ENCODE assay signal across 8 cellular contexts in the genomic region with DNA sequence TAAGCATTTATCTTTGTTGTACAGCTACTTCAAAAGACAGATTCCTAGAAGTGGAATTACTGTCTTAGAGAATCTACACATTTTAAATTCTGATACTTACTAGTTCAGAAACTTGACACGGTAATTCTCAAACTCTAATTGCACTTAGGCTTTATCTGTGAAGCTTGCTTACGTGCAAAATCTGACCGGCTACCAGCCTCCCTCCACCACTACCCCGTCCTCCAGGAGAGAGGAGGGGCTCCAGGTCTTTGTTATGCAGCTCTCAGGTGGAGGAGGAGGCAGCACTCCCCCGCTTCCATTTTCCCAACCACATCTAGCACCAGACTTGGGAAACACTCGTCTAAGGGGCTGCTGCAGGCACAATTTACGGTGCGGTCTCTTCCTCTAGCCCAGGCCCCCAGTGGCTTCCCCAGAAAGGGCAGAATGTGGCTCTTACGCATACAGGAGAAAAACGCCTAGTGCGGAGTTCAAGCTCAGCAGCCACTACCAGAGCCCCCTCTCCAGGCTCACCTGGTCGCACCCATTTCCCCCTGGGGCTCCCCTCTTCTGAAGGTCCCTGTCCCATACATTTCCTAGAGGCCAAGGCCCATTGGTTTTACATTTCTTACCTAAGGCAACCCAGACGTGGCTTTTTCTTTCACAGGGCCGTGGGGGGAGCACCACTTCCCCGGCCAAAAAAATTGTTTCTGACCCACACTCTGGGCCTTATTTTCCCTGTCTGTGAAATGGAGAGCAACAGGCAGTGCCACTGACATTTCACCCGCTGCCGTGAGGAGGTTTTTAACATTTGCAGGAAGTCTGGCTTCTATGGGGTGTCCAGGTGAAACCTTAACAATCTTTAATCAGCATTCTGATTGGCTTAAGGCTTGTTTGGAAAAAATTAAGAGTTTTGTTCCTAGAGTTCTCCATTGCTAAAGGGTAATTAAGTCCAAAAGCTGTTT. TPM values are rescaled to one million over a fixed set of nuclear protein-coding genes. Genes with fewer than 3 reads are reported as not detected.
DNase-seq lines count a peak whose midpoint lies in the region; ATAC-seq and TF ChIP-seq lines count a peak whose summit lies in the region.

No MANE protein-coding gene starts in this region.

- no peak for ATAC-seq in activated CD8-positive, alpha-beta T cell treated with anti-CD3 and anti-CD28 coated beads for 36 hours
- ATAC-seq in thoracic aorta (ENCODE audit: insufficient number of reproducible peaks, low FRiP score, low read depth) = no peak
- ATAC-seq in HG03135 (IDR thresholded peaks at IDR 0.05; ENCODE audit: unreplicated experiment) = no peak

- no peaks in the 10 kb centered on the region for H3K36me3 ChIP-seq in thoracic aorta

- no peaks in the 10 kb centered on the region for H3K9me3 ChIP-seq in thoracic aorta

- intact Hi-C loops in activated CD4-positive, alpha-beta T cell treated with anti-CD3 and anti-CD28 coated beads, Interleukin-2, amount 10 ng/mL, durations not matched to agents 24 days and 14 days (cut with micrococcal nuclease) = loop anchor here (2.0 to 10.0 kb wide), 3 partner anchors 15 to 953 kb away; a partner anchor contains a TSS
- intact Hi-C loops in activated CD8-positive, alpha-beta T cell treated with anti-CD3 and anti-CD28 coated beads for 36 hours (cut with micrococcal nuclease) = loop anchor here (5.0 kb wide), 1 partner anchor 35 kb away; a partner anchor contains a TSS

- H3K9me3 Mint-ChIP-seq in activated CD4-positive, alpha-beta T cell treated with anti-CD3 and anti-CD28 coated beads, Interleukin-2, amount 10 ng/mL, durations not matched to agents 24 days and 14 days = no peaks in the 10 kb centered on the region
- H3K9me3 Mint-ChIP-seq in activated CD8-positive, alpha-beta T cell treated with anti-CD3 and anti-CD28 coated beads for 36 hours = no peaks in the 10 kb centered on the region

- peak overlapping the region; percentile 94 for H3K4me3 ChIP-seq in thoracic aorta

- peak overlapping the region; percentile 88 for H3K4me3 Mint-ChIP-seq in activated CD4-positive, alpha-beta T cell treated with anti-CD3 and anti-CD28 coated beads, Interleukin-2, amount 10 ng/mL, durations not matched to agents 24 days and 14 days
- peak overlapping the region; percentile 91 for H3K4me3 Mint-ChIP-seq in activated CD8-positive, alpha-beta T cell treated with anti-CD3 and anti-CD28 coated beads for 36 hours

- DNase-seq in activated CD4-positive, alpha-beta T cell treated with anti-CD3 and anti-CD28 coated beads, Interleukin-2, amount 10 ng/mL, durations not matched to agents 24 days and 14 days = peak; percentile 60
- no peak for DNase-seq in activated CD4-positive, alpha-beta T cell treated with anti-CD3 and anti-CD28 coated beads for 1 hour
- peak; percentile 49 for DNase-seq in activated CD8-positive, alpha-beta T cell treated with anti-CD3 and anti-CD28 coated beads for 36 hours
- DNase-seq in left kidney (ENCODE audit: low read depth, low spot score) (peak; percentile 94), thoracic aorta (ENCODE audit: low spot score) (no peak), germinal center (ENCODE audit: low spot score) (no peak)
- DNase-seq in stimulated activated CD4-positive, alpha-beta T cell treated with anti-CD3 and anti-CD28 coated beads, Interleukin-12 subunit alpha, Interleukin-12 subunit beta, amount 100 ng/mL, for 4 hours = no peak

- H3K4me1 Mint-ChIP-seq in activated CD4-positive, alpha-beta T cell treated with anti-CD3 and anti-CD28 coated beads, Interleukin-2, amount 10 ng/mL, durations not matched to agents 24 days and 14 days = peaks cover 34% of the 10 kb centered on the region
- H3K4me1 Mint-ChIP-seq in activated CD8-positive, alpha-beta T cell treated with anti-CD3 and anti-CD28 coated beads for 36 hours (ENCODE audit: low read depth) = peaks cover 30% of the 10 kb centered on the region

- H3K27me3 ChIP-seq in thoracic aorta (replicated peaks; ENCODE audit: insufficient read depth) = no peaks in the 10 kb centered on the region

- peaks cover 4 to 22% of the 10 kb centered on the region in 2 donors for H3K4me1 ChIP-seq in thoracic aorta (ENCODE audit: control insufficient read depth in 1 of 2, low read depth in 2 of 2)

- TF ChIP-seq CTCF in activated CD8-positive, alpha-beta T cell treated with anti-CD3 and anti-CD28 coated beads for 36 hours (IDR thresholded peaks at IDR 0.05) = no peak
- no peak for TF ChIP-seq CTCF in thoracic aorta (IDR thresholded peaks at IDR 0.05)

- POLR2A ChIA-PET in activated CD8-positive, alpha-beta T cell treated with anti-CD3 and anti-CD28 coated beads for 36 hours (lab: Charles Lee) = interaction anchor here (0.8 to 13.8 kb wide), 8 partner anchors 10 to 106 kb away, joined by 3 to 214 read pairs (median 7); a partner anchor contains a TSS

- peaks cover 19% of the 10 kb centered on the region for H3K36me3 Mint-ChIP-seq in activated CD4-positive, alpha-beta T cell treated with anti-CD3 and anti-CD28 coated beads, Interleukin-2, amount 10 ng/mL, durations not matched to agents 24 days and 14 days (ENCODE audit: low read depth)
- peaks cover 22% of the 10 kb centered on the region for H3K36me3 Mint-ChIP-seq in activated CD8-positive, alpha-beta T cell treated with anti-CD3 and anti-CD28 coated beads for 36 hours (ENCODE audit: low read depth)

- no peaks in the 10 kb centered on the region for H3K27me3 Mint-ChIP-seq in activated CD4-positive, alpha-beta T cell treated with anti-CD3 and anti-CD28 coated beads, Interleukin-2, amount 10 ng/mL, durations not matched to agents 24 days and 14 days
- H3K27me3 Mint-ChIP-seq in activated CD8-positive, alpha-beta T cell treated with anti-CD3 and anti-CD28 coated beads for 36 hours = no peaks in the 10 kb centered on the region

- CTCF ChIA-PET in activated CD8-positive, alpha-beta T cell treated with anti-CD3 and anti-CD28 coated beads for 36 hours (lab: Charles Lee) = interaction anchor here (0.8 to 2.2 kb wide), 6 partner anchors 14 to 66 kb away, joined by 3 to 10 read pairs (median 3); a partner anchor contains a TSS

- H3K27ac ChIP-seq in thoracic aorta = peak overlapping the region; percentile 75 to 93

- H3K27ac Mint-ChIP-seq in activated CD4-positive, alpha-beta T cell treated with anti-CD3 and anti-CD28 coated beads, Interleukin-2, amount 10 ng/mL, durations not matched to agents 24 days and 14 days = peak overlapping the region; percentile 99
- H3K27ac Mint-ChIP-seq in activated CD8-positive, alpha-beta T cell treated with anti-CD3 and anti-CD28 coated beads for 36 hours = peak overlapping the region; percentile 96

RNA-seq across cellular contexts. Expression of a gene that starts 1.6 kb away (rescaled TPM):
- 55.2 and 55.7 TPM in 2 replicates for total RNA-seq in activated CD4-positive, alpha-beta T cell treated with anti-CD3 and anti-CD28 coated beads, Interleukin-2, amount 10 ng/mL, durations not matched to agents 24 days and 14 days
- total RNA-seq in activated CD8-positive, alpha-beta T cell treated with anti-CD3 and anti-CD28 coated beads for 36 hours = 10 to 100 TPM; 55.3 to 56.8 TPM
- total RNA-seq in thoracic aorta = 10 to 100 TPM; 13.4 to 14.2 TPM

RNA-seq across cellular contexts. Expression of a gene that starts 30.5 kb away (rescaled TPM):
- total RNA-seq in activated CD4-positive, alpha-beta T cell treated with anti-CD3 and anti-CD28 coated beads, Interleukin-2, amount 10 ng/mL, durations not matched to agents 24 days and 14 days = 0.14 and 0.33 TPM in 2 replicates
- not detected for total RNA-seq in activated CD8-positive, alpha-beta T cell treated with anti-CD3 and anti-CD28 coated beads for 36 hours
- total RNA-seq in thoracic aorta = 1,000 to 10,000 TPM in 1 of 2 donors, 100 to 1,000 TPM in 1; 531 to 1,491 TPM

RNA-seq across cellular contexts. Expression of a gene that starts 33.7 kb away (rescaled TPM):
- 114 and 122 TPM in 2 replicates for total RNA-seq in activated CD4-positive, alpha-beta T cell treated with anti-CD3 and anti-CD28 coated beads, Interleukin-2, amount 10 ng/mL, durations not matched to agents 24 days and 14 days
- total RNA-seq in activated CD8-positive, alpha-beta T cell treated with anti-CD3 and anti-CD28 coated beads for 36 hours = 10 to 100 TPM; 74.5 to 77.1 TPM
- 10 to 100 TPM; 52.0 to 72.1 TPM for total RNA-seq in thoracic aorta

Comparison
In these comparisons a context has a peak if more than half of its experiments do, and no peak if none do; other contexts are left out.
1. DNase-seq: peak in activated CD4-positive, alpha-beta T cell treated with anti-CD3 and anti-CD28 coated beads, Interleukin-2, amount 10 ng/mL, durations not matched to agents 24 days and 14 days (single experiment), activated CD8-positive, alpha-beta T cell treated with anti-CD3 and anti-CD28 coated beads for 36 hours (single experiment) and left kidney (single experiment); none in activated CD4-positive, alpha-beta T cell treated with anti-CD3 and anti-CD28 coated beads for 1 hour (single experiment), thoracic aorta (single experiment), germinal center (single experiment) and stimulated activated CD4-positive, alpha-beta T cell treated with anti-CD3 and anti-CD28 coated beads, Interleukin-12 subunit alpha, Interleukin-12 subunit beta, amount 100 ng/mL, for 4 hours (single experiment).
2. RNA of a gene that starts 30.5 kb away (total RNA-seq): 531 to 1,491 TPM in thoracic aorta; 0.14 to 0.33 TPM in activated CD4-positive, alpha-beta T cell treated with anti-CD3 and anti-CD28 coated beads, Interleukin-2, amount 10 ng/mL, durations not matched to agents 24 days and 14 days and not detected in activated CD8-positive, alpha-beta T cell treated with anti-CD3 and anti-CD28 coated beads for 36 hours; every median in the first group is over 100 times any median in the second.